Comparison of ENCODE assay signal across 10 cellular contexts in genomic region chr17:47732399-47733046, GRCh38. TPM values are rescaled to one million over a fixed set of nuclear protein-coding genes. Genes with fewer than 3 reads are reported as not detected.
A peak's percentile ranks its signal among the peaks of the same experiment; 100 is the strongest.
DNase-seq lines count a peak whose midpoint lies in the region; ATAC-seq and TF ChIP-seq lines count a peak whose summit lies in the region.
"Had no signal": no experiment of that assay in that cellular context is flagged by ENCODE, and none has a peak within 500 bp of the region (broad histone marks: within the 10 kb centered on the region; RNA-seq: fewer than 3 reads in every experiment).

No MANE protein-coding gene starts in this region.

- H3K27ac Mint-ChIP-seq in MCF 10A (ENCODE audit: low read depth, unreplicated experiment), result no peak overlapping the region
- H3K27ac Mint-ChIP-seq: HFFc6 had no signal

- H3K27me3 ChIP-seq in thoracic aorta (replicated peaks; ENCODE audit: insufficient read depth), result peaks cover 7% of the 10 kb centered on the region

- H3K4me1 ChIP-seq in thoracic aorta (ENCODE audit: control insufficient read depth in 1 of 2, low read depth in 2 of 2), result peaks cover 10 to 15% of the 10 kb centered on the region in 2 donors

- no peaks in the 10 kb centered on the region for H3K36me3 ChIP-seq in thoracic aorta

- H3K4me3 ChIP-seq in iPS-18c (ENCODE audit: insufficient read depth, low read depth, low read length) (peak overlapping the region; percentile 52), thoracic aorta (peak overlapping the region; percentile 67)

- peaks cover 69% of the 10 kb centered on the region for H3K27me3 Mint-ChIP-seq in MCF 10A (ENCODE audit: insufficient read depth, unreplicated experiment)

- POLR2A ChIA-PET in MCF 10A (lab: Yijun Ruan, JAX), result interaction anchor here (0.6 kb wide), 1 partner anchor 423 kb away, joined by 3 read pairs; no protein-coding TSS in a partner anchor

- no peak overlapping the region for H3K4me3 Mint-ChIP-seq in MCF 10A (ENCODE audit: unreplicated experiment)
- H3K4me3 Mint-ChIP-seq: HFFc6 had no signal

- TF ChIP-seq CTCF in thoracic aorta (IDR thresholded peaks at IDR 0.05) (no peak), MCF 10A (IDR thresholded peaks at IDR 0.05; ENCODE audit: unreplicated experiment) (no peak)

- no TSS peak for BruUV-seq in MCF 10A (replicated peaks; lab: Mats Ljungman, UMichigan)

- no peaks in the 10 kb centered on the region for H3K36me3 Mint-ChIP-seq in MCF 10A (ENCODE audit: insufficient read depth, unreplicated experiment)

- no peaks in the 10 kb centered on the region for H3K4me1 Mint-ChIP-seq in MCF 10A (ENCODE audit: insufficient read depth, unreplicated experiment)

- no peak overlapping the region for H3K27ac ChIP-seq in thoracic aorta

- H3K9me3 ChIP-seq in iPS-18c (ENCODE audit: control insufficient read depth, insufficient read depth, low read length) (no peaks in the 10 kb centered on the region), thoracic aorta (no peaks in the 10 kb centered on the region)

- peak; percentile 60 for DNase-seq in activated effector memory CD4-positive, alpha-beta T cell treated with anti-CD3 and anti-CD28 coated beads, Interleukin-2, amount 50 U/mL, for 16 hours
- no peak for DNase-seq in activated effector memory CD4-positive, alpha-beta T cell treated with Interleukin-2 at 50 U/mL for 16 hours
- peak; percentile 19 for DNase-seq in activated CD8-positive, alpha-beta memory T cell treated with anti-CD3 and anti-CD28 coated beads, Interleukin-2, amount 50 U/mL, for 4 hours
- DNase-seq in thoracic aorta (ENCODE audit: low spot score) (no peak), hypothalamus (lab: John Stamatoyannopoulos, UW) (no peak), MCF 10A (ENCODE audit: unreplicated experiment) (no peak)
- DNase-seq: HFFc6 had no signal

- CTCF ChIA-PET in MCF 10A (lab: Yijun Ruan, JAX), result interaction anchor here (0.6 to 0.9 kb wide), 4 partner anchors 33 to 235 kb away, joined by 3 read pairs; no protein-coding TSS in a partner anchor

- intact Hi-C loops in MCF 10A (cut with micrococcal nuclease), result no loop called here

- ATAC-seq in thoracic aorta (ENCODE audit: insufficient number of reproducible peaks, low FRiP score, low read depth) (no peak), HG02852 (IDR thresholded peaks at IDR 0.05; ENCODE audit: unreplicated experiment) (no peak)

- no peaks in the 10 kb centered on the region for H3K9me3 Mint-ChIP-seq in MCF 10A (ENCODE audit: unreplicated experiment)
- H3K9me3 Mint-ChIP-seq: HFFc6 had no signal

RNA-seq across cellular contexts. Expression of gene TBX21, which starts 0.5 kb away (rescaled TPM):
- 1 to 10 TPM in 1 of 2 donors, not detected in 1; 1.8 TPM for total RNA-seq in thoracic aorta
- total RNA-seq in MCF 10A (2022), result not detected in 2 replicates
- total RNA-seq: HFFc6, RPMI7951 had no signal

RNA-seq across cellular contexts. Expression of gene TBKBP1, which starts 38.6 kb away (rescaled TPM):
- total RNA-seq in thoracic aorta (10 to 100 TPM in 1 of 2 donors, 1 to 10 TPM in 1; 8.8 to 19.1 TPM), MCF 10A (2022) (0.40 and 1.5 TPM in 2 replicates)

Comparison
In these comparisons a context has a peak if more than half of its experiments do, and no peak if none do; other contexts are left out.
1. DNase-seq: peak in activated effector memory CD4-positive, alpha-beta T cell treated with anti-CD3 and anti-CD28 coated beads, Interleukin-2, amount 50 U/mL, for 16 hours (single experiment) and activated CD8-positive, alpha-beta memory T cell treated with anti-CD3 and anti-CD28 coated beads, Interleukin-2, amount 50 U/mL, for 4 hours (single experiment); none in activated effector memory CD4-positive, alpha-beta T cell treated with Interleukin-2 at 50 U/mL for 16 hours (single experiment), thoracic aorta (single experiment), hypothalamus (0 of 51) and MCF 10A (single experiment).